ENCODE assay signal across 8 cellular contexts in the genomic region with DNA sequence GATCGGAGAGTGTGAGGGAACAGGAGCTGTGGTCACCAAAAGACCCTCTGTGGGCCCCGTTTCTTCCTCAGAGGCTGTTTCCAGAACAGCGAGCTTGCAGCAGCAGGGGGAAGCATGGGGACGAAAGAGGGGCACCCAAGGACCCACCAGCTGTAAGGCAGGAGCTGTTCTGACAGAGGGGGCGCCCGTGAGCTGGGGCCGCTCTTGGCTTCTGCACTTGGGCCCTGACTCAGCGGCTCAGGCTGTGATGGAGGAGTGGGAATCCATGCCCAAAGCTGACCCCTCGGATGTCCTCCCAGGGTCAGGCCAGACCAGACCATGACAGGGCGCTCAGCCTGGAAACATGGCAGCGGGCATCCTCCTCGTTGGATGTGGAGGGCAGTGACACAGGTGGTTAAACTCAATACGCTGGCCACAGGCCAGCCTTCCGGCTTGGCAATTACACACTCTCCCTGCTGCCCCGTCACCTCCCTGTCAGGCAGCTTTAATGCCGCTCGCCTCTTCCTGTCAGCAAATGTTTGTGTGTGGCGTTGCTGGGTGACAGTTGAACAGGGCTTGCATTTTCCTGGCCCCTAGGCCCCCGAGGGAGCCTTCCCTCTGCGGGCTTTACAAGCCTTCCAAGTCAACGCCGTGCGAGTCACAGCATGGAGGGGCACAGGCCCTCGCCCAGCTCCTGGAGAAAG.
DNase-seq lines count a peak whose midpoint lies in the region; ATAC-seq and TF ChIP-seq lines count a peak whose summit lies in the region.

No MANE protein-coding gene starts in this region.

- H3K4me3 ChIP-seq in BE2C (ENCODE audit: low read depth, low read length): no peak overlapping the region

- no peaks in the 10 kb centered on the region for H3K9me3 ChIP-seq in BE2C

- TF ChIP-seq CTCF in BE2C (IDR thresholded peaks at IDR 0.05; ENCODE audit: low read depth, low read length): peak; percentile 19; the same call in 1 of the 2 replicates

- DNase-seq in BE2C (no peak), KBM-7 (peak; percentile 23), left kidney (ENCODE audit: low read depth, low spot score) (peak; percentile 91), NCI-H1694 (lab: John Stamatoyannopoulos, UW) (no peak), HK-2 (ENCODE audit: unreplicated experiment) (no peak), NCI-H345 (lab: John Stamatoyannopoulos, UW) (no peak)
- peak; percentile 14 for DNase-seq in activated naive CD4-positive, alpha-beta T cell treated with anti-CD3 and anti-CD28 coated beads, Interleukin-2, amount 50 U/mL, for 16 hours

- in situ Hi-C loops in KBM-7 (cut with MboI; ENCODE audit: low pct_unique_long_range_greater_than_20kb, low sequenced_read_pairs): no loop called here

- H3K4me1 ChIP-seq in BE2C: no peaks in the 10 kb centered on the region

- ATAC-seq in GM21737 (IDR thresholded peaks at IDR 0.05; ENCODE audit: unreplicated experiment): no peak

- no peaks in the 10 kb centered on the region for H3K36me3 ChIP-seq in BE2C

- no peaks in the 10 kb centered on the region for H3K27me3 ChIP-seq in BE2C

Comparison
In these comparisons a context has a peak if more than half of its experiments do, and no peak if none do; other contexts are left out.
1. DNase-seq: peak in KBM-7 (single experiment), activated naive CD4-positive, alpha-beta T cell treated with anti-CD3 and anti-CD28 coated beads, Interleukin-2, amount 50 U/mL, for 16 hours (single experiment) and left kidney (single experiment); none in BE2C (single experiment), NCI-H1694 (single experiment), HK-2 (single experiment) and NCI-H345 (single experiment).